In genomic region chr19:10653732-10654609, GRCh38 we compare ENCODE assay signal across 1 cellular context.
TF ChIP-seq lines count a peak whose summit lies in the region.

ILF3 (plus strand) TSS chr19:10654346; CDS start chr19:10670606, 16,260 bp downstream.

TF ChIP-seq in HEK293, 187 proteins besides CTCF, POLR2A, EP300 and RAD21 (continued from another document and continues in another):
- no peak; the same call in none of the 2 replicates for TF ChIP-seq ZBTB6 (tag by site-specific recombination; IDR thresholded peaks at IDR 0.05)
- TF ChIP-seq ZNF624 (tag by site-specific recombination; IDR thresholded peaks at IDR 0.05): no peak
- TF ChIP-seq ZBTB7A (tag by site-specific recombination; IDR thresholded peaks at IDR 0.05; ENCODE audit: low read depth): peak; percentile 94
- TF ChIP-seq ZSCAN18 (tag by site-specific recombination; IDR thresholded peaks at IDR 0.05): peak; percentile 72; the same call in 1 of the 2 replicates
- no peak for TF ChIP-seq ZNF791 (tag by site-specific recombination; IDR thresholded peaks at IDR 0.05)
- TF ChIP-seq ZNF10 (tag by site-specific recombination; IDR thresholded peaks at IDR 0.05): peak; percentile 87
- no peak for TF ChIP-seq ZNF148 (tag by site-specific recombination; IDR thresholded peaks at IDR 0.05; ENCODE audit: borderline replicate concordance)
- no peak for TF ChIP-seq ZNF837 (tag by site-specific recombination; IDR thresholded peaks at IDR 0.05)
- peak; percentile 70 for TF ChIP-seq ZBTB8A (tag by site-specific recombination; IDR thresholded peaks at IDR 0.05)
- no peak for TF ChIP-seq ATF2 (tag by site-specific recombination; IDR thresholded peaks at IDR 0.05; ENCODE audit: low read depth)
- TF ChIP-seq REPIN1 (tag by site-specific recombination; IDR thresholded peaks at IDR 0.05; ENCODE audit: low read depth): peak; percentile 88; the same call in 1 of the 2 replicates
- peak; percentile 77 for TF ChIP-seq EGR2 (tag by site-specific recombination; IDR thresholded peaks at IDR 0.05; ENCODE audit: low read depth)
- TF ChIP-seq ZNF560 (tag by site-specific recombination; IDR thresholded peaks at IDR 0.05; ENCODE audit: borderline replicate concordance): no peak
- no peak for TF ChIP-seq ZNF626 (tag by site-specific recombination; IDR thresholded peaks at IDR 0.05)
- peak; percentile 96 for TF ChIP-seq YY2 (tag by site-specific recombination; IDR thresholded peaks at IDR 0.05)
- peak; percentile 98 for TF ChIP-seq ZNF580 (tag by site-specific recombination; IDR thresholded peaks at IDR 0.05)
- 0 out of 2 replicates have a peak, but pooled peaks have one; percentile 70 for TF ChIP-seq RBAK (tag by site-specific recombination; IDR thresholded peaks at IDR 0.05)
- no peak for TF ChIP-seq ZNF214 (tag by site-specific recombination; IDR thresholded peaks at IDR 0.05; ENCODE audit: borderline replicate concordance)
- TF ChIP-seq ZNF292 (tag by site-specific recombination; IDR thresholded peaks at IDR 0.05; ENCODE audit: borderline replicate concordance, low read depth): no peak
- no peak for TF ChIP-seq ZFP37 (tag by site-specific recombination; IDR thresholded peaks at IDR 0.05)
- no peak for TF ChIP-seq ZBTB20 (tag by site-specific recombination; IDR thresholded peaks at IDR 0.05)
- 0 out of 2 replicates have a peak, but pooled peaks have one; percentile 61 for TF ChIP-seq ZNF660 (tag by site-specific recombination; IDR thresholded peaks at IDR 0.05)
- TF ChIP-seq HOXC10 (CRISPR knock-in tag; IDR thresholded peaks at IDR 0.05): no peak
- no peak for TF ChIP-seq ZNF704 (tag by site-specific recombination; IDR thresholded peaks at IDR 0.05)
- peak; percentile 98 for TF ChIP-seq PRDM10 (tag by site-specific recombination; IDR thresholded peaks at IDR 0.05)
- peak; percentile 98 for TF ChIP-seq ZNF639 (tag by site-specific recombination; IDR thresholded peaks at IDR 0.05)
- TF ChIP-seq ZNF423 (tag by site-specific recombination; IDR thresholded peaks at IDR 0.05): no peak
- peak; percentile 99 for TF ChIP-seq KLF17 (tag by site-specific recombination; IDR thresholded peaks at IDR 0.05)
- TF ChIP-seq ZNF777 (tag by site-specific recombination; IDR thresholded peaks at IDR 0.05; ENCODE audit: borderline replicate concordance): no peak
- no peak for TF ChIP-seq BCL11A (tag by site-specific recombination; IDR thresholded peaks at IDR 0.05; ENCODE audit: low read depth)
- TF ChIP-seq ZNF132 (tag by site-specific recombination; IDR thresholded peaks at IDR 0.05; ENCODE audit: borderline replicate concordance): no peak
- peak; percentile 97 for TF ChIP-seq YY1 (tag by site-specific recombination; IDR thresholded peaks at IDR 0.05)
- TF ChIP-seq MZF1 (tag by site-specific recombination; IDR thresholded peaks at IDR 0.05; ENCODE audit: borderline replicate concordance): no peak
- TF ChIP-seq OSR2 (tag by site-specific recombination; IDR thresholded peaks at IDR 0.05): no peak; the same call in 1 of the 2 replicates
- TF ChIP-seq ZNF350 (tag by site-specific recombination; IDR thresholded peaks at IDR 0.05): no peak
- no peak for TF ChIP-seq ZNF248 (tag by site-specific recombination; IDR thresholded peaks at IDR 0.05)
- peak; percentile 71 for TF ChIP-seq ZNF398 (tag by site-specific recombination; IDR thresholded peaks at IDR 0.05)
- TF ChIP-seq ZFP3 (tag by site-specific recombination; IDR thresholded peaks at IDR 0.05; ENCODE audit: low read depth): no peak
- peak; percentile 98 for TF ChIP-seq KLF9 (tag by site-specific recombination; IDR thresholded peaks at IDR 0.05; ENCODE audit: low read depth)
- peak; percentile 66 for TF ChIP-seq FEZF1 (tag by site-specific recombination; IDR thresholded peaks at IDR 0.05)
- TF ChIP-seq ZNF169 (tag by site-specific recombination; IDR thresholded peaks at IDR 0.05): no peak
